Comparison of ENCODE assay signal across 17 cellular contexts in the genomic region with DNA sequence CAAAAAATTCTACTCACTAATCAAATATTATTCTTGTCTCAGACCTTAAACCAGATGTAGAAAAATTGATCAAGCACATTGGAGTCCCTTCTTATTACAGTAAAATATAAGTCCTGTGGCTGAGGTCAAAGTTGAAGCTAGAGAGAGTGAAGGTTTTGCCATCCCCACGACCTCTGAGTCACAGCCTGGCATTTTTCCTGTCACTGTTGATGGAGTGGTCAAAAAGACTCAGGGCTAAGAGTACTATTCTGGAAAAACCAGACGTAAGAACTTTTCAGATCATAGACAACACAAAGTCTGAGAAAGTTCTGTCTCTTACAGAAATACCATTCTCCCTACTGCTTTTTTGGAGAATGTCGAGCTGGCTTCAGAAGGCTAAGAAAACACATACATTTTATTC.
A peak's percentile ranks its signal among the peaks of the same experiment; 100 is the strongest.
DNase-seq lines count a peak whose midpoint lies in the region; ATAC-seq, FAIRE-seq and TF ChIP-seq lines count a peak whose summit lies in the region.
"Had no signal": no experiment of that assay in that cellular context is flagged by ENCODE, and none has a peak within 500 bp of the region (broad histone marks: within the 10 kb centered on the region; RNA-seq: fewer than 3 reads in every experiment).

No MANE protein-coding gene starts in this region.

- ATAC-seq in gastroesophageal sphincter (no peak), T-cell (replicated peaks in 1 of 4) (no peak)
- ATAC-seq: HepG2 had no signal

- H3K27me3 Mint-ChIP-seq in astrocyte (ENCODE audit: low read depth, unreplicated experiment): no peaks in the 10 kb centered on the region
- H3K27me3 Mint-ChIP-seq in T-cell: no peaks in the 10 kb centered on the region

- H3K36me3 Mint-ChIP-seq in astrocyte (ENCODE audit: low read depth, unreplicated experiment) (no peaks in the 10 kb centered on the region), T-cell (no peaks in the 10 kb centered on the region)

- H3K4me3 Mint-ChIP-seq in astrocyte (ENCODE audit: unreplicated experiment) (no peak overlapping the region), T-cell (no peak overlapping the region)

- DNase-seq in HCEC 1CT (peak; percentile 5), astrocyte (ENCODE audit: low read depth) (no peak), renal cortical epithelial cell (ENCODE audit: low read depth) (peak; percentile 14), T-cell (no peak), NCI-H2196 treated with DMSO at 0.1 percent for 48 hours (lab: John Stamatoyannopoulos, UW; ENCODE audit: unreplicated experiment) (no peak), WERI-Rb-1 (no peak)
- no peak for DNase-seq in stimulated activated CD4-positive, alpha-beta T cell treated with anti-CD3 and anti-CD28 coated beads, Interleukin-1b, Interleukin-23, amount 100 ng/mL, for 48 hours
- DNase-seq: AML-193, DND-41, MM.1S, NCI-H1105 treated with DMSO at 0.1 percent for 48 hours, NCI-H187, NCI-H2171 treated with DMSO at 0.1 percent for 48 hours, NCI-H510A treated with DMSO at 0.1 percent for 48 hours had no signal

- no peak for TF ChIP-seq POLR2A in gastroesophageal sphincter (IDR thresholded peaks at IDR 0.05)

- H3K4me2 ChIP-seq in astrocyte (ENCODE audit: low read length): no peak overlapping the region
- H3K4me2 ChIP-seq: KMS-11 had no signal

- H3K36me3 ChIP-seq in astrocyte (ENCODE audit: insufficient read depth, low read length) (no peaks in the 10 kb centered on the region), gastroesophageal sphincter (no peaks in the 10 kb centered on the region), WERI-Rb-1 (no peaks in the 10 kb centered on the region)

- POLR2A ChIA-PET in T-cell (lab: Charles Lee): interaction anchor here in 1 of 2 donors (0.6 kb wide), 1 partner anchor 149 kb away, joined by 3 read pairs; no protein-coding TSS in a partner anchor

- H3K9ac ChIP-seq in astrocyte (ENCODE audit: low read length): no peak overlapping the region
- H3K9ac ChIP-seq: KMS-11 had no signal

- no peak overlapping the region for H2AFZ ChIP-seq in astrocyte (ENCODE audit: low read depth, low read length)

- H3K9me3 ChIP-seq in astrocyte (ENCODE audit: insufficient read depth, low read depth, low read length) (no peaks in the 10 kb centered on the region), gastroesophageal sphincter (no peaks in the 10 kb centered on the region), WERI-Rb-1 (ENCODE audit: severe bottlenecking) (no peaks in the 10 kb centered on the region)

- CTCF ChIA-PET in T-cell (lab: Charles Lee): interaction anchor here in 1 of 2 donors (0.6 to 0.7 kb wide), 2 partner anchors 12 to 74 kb away, joined by 3 to 4 read pairs; no protein-coding TSS in a partner anchor

- H3K4me1 ChIP-seq in astrocyte (ENCODE audit: insufficient read depth, low read length) (no peaks in the 10 kb centered on the region), gastroesophageal sphincter (peaks cover 11 to 40% (median 15%) of the 10 kb centered on the region in 3 donors)

- no peaks in the 10 kb centered on the region for H4K20me1 ChIP-seq in astrocyte (ENCODE audit: insufficient read depth, low read length)

- no peaks in the 10 kb centered on the region for H3K79me2 ChIP-seq in astrocyte (ENCODE audit: insufficient read depth, low read length)

- no peaks in the 10 kb centered on the region for H3K27me3 ChIP-seq in astrocyte (ENCODE audit: insufficient read depth, low read length)
- H3K27me3 ChIP-seq in gastroesophageal sphincter: no peaks in the 10 kb centered on the region
- H3K27me3 ChIP-seq in WERI-Rb-1 (ENCODE audit: insufficient read depth, low read depth, severe bottlenecking): no peaks in the 10 kb centered on the region

- TF ChIP-seq CTCF in astrocyte (IDR thresholded peaks at IDR 0.05; ENCODE audit: insufficient read depth, low read depth, low read length) (no peak), gastroesophageal sphincter (IDR thresholded peaks at IDR 0.05) (no peak), WERI-Rb-1 (IDR thresholded peaks at IDR 0.05; ENCODE audit: low read depth, low read length) (no peak)

- H3K4me1 Mint-ChIP-seq in astrocyte (ENCODE audit: low read depth, unreplicated experiment) (peaks cover 7% of the 10 kb centered on the region), T-cell (no peaks in the 10 kb centered on the region)

- H3K9me3 Mint-ChIP-seq in astrocyte (ENCODE audit: unreplicated experiment) (no peaks in the 10 kb centered on the region), T-cell (peaks cover 4 to 11% (median 6%) of the 10 kb centered on the region in 3 donors)

- no peak for TF ChIP-seq EP300 in gastroesophageal sphincter (IDR thresholded peaks at IDR 0.05)

- peak overlapping the region; percentile 12 for H3K27ac Mint-ChIP-seq in astrocyte (ENCODE audit: unreplicated experiment)
- H3K27ac Mint-ChIP-seq in T-cell: no peak overlapping the region

- WGBS in gastroesophageal sphincter (ENCODE audit: low coverage in 1 of 2), 2 donors: 48 to 59% methylated on average over 3 of the region's 3 CpGs

- no peak overlapping the region for H3K27ac ChIP-seq in astrocyte (ENCODE audit: low read depth, low read length)
- peak overlapping the region in 3 of 4 donors; percentile 65 to 72 (median 72) for H3K27ac ChIP-seq in gastroesophageal sphincter
- no peak overlapping the region for H3K27ac ChIP-seq in WERI-Rb-1
- H3K27ac ChIP-seq: KMS-11 had no signal

- H3K4me3 ChIP-seq in astrocyte (ENCODE audit: insufficient read depth, low read depth, low read length): no peak overlapping the region
- no peak overlapping the region for H3K4me3 ChIP-seq in gastroesophageal sphincter
- no peak overlapping the region for H3K4me3 ChIP-seq in WERI-Rb-1 (ENCODE audit: low read depth, low read length)

- no peak for FAIRE-seq in astrocyte (lab: Jason Lieb, UNC)
- FAIRE-seq: HepG2 had no signal

Comparison
In these comparisons a context has a peak if more than half of its experiments do, and no peak if none do; other contexts are left out.
1. DNase-seq: peak in HCEC 1CT (single experiment) and renal cortical epithelial cell (single experiment); none in astrocyte (single experiment), T-cell (0 of 34), NCI-H2196 treated with DMSO at 0.1 percent for 48 hours (single experiment), WERI-Rb-1 (single experiment) and stimulated activated CD4-positive, alpha-beta T cell treated with anti-CD3 and anti-CD28 coated beads, Interleukin-1b, Interleukin-23, amount 100 ng/mL, for 48 hours (single experiment).
2. H3K27ac ChIP-seq: peak in gastroesophageal sphincter (3 of 4); none in astrocyte (single experiment) and WERI-Rb-1 (single experiment).